In genomic region chr1:110634455-110635281, GRCh38 we compare ENCODE assay signal across 1 cellular context.
TF ChIP-seq lines count a peak whose summit lies in the region.

No MANE protein-coding gene starts in this region.

TF ChIP-seq in GM12878, 131 proteins besides CTCF, POLR2A, EP300 and RAD21 (continued from another document and continues in another):
- TF ChIP-seq ZNF687 (IDR thresholded peaks at IDR 0.05), result no peak
- no peak for TF ChIP-seq PAX8 (IDR thresholded peaks at IDR 0.05)
- no peak for TF ChIP-seq ZBTB4 (CRISPR knock-in tag; IDR thresholded peaks at IDR 0.05)
- TF ChIP-seq RB1 (IDR thresholded peaks at IDR 0.05; ENCODE audit: borderline replicate concordance), result no peak
- no peak for TF ChIP-seq CHD2 (IDR thresholded peaks at IDR 0.05; ENCODE audit: borderline replicate concordance, low read depth, low read length)
- TF ChIP-seq SMARCA5 (IDR thresholded peaks at IDR 0.05), result no peak
- TF ChIP-seq MXI1 (IDR thresholded peaks at IDR 0.05; ENCODE audit: low read depth, low read length), result peak; percentile 21; the same call in 1 of the 2 replicates
- no peak for TF ChIP-seq RBBP5 (conservative IDR thresholded peaks at IDR 0.05)
- no peak for TF ChIP-seq ZNF274 (IDR thresholded peaks at IDR 0.05; ENCODE audit: insufficient read depth, insufficient read length)
- TF ChIP-seq PBX3 (IDR thresholded peaks at IDR 0.05; ENCODE audit: insufficient replicate concordance, low read depth, low read length), result peak; percentile 70
- TF ChIP-seq SMAD5 (IDR thresholded peaks at IDR 0.05; ENCODE audit: low read depth), result no peak
- no peak for TF ChIP-seq MAX (IDR thresholded peaks at IDR 0.05; ENCODE audit: low read depth, low read length)
- peak; percentile 96 for TF ChIP-seq TCF12 (IDR thresholded peaks at IDR 0.05; ENCODE audit: low read depth, low read length)
- no peak for TF ChIP-seq ELK1 (IDR thresholded peaks at IDR 0.05; ENCODE audit: low read depth, low read length)
- TF ChIP-seq CUX1 (IDR thresholded peaks at IDR 0.05; ENCODE audit: insufficient replicate concordance, low read depth, low read length), result no peak
- TF ChIP-seq MEF2A (IDR thresholded peaks at IDR 0.05; ENCODE audit: insufficient read depth, low read depth, low read length), result peak; percentile 65; the same call in 1 of the 2 replicates
- no peak for TF ChIP-seq SUPT20H (IDR thresholded peaks at IDR 0.05; ENCODE audit: borderline replicate concordance, control insufficient read depth, low read depth, low read length)
- TF ChIP-seq MTA3 (IDR thresholded peaks at IDR 0.05; ENCODE audit: borderline replicate concordance, low read length), result peak; percentile 84; the same call in 1 of the 2 replicates
- TF ChIP-seq DPF2 (IDR thresholded peaks at IDR 0.05), result peak; percentile 60
- TF ChIP-seq POLR2AphosphoS5 (IDR thresholded peaks at IDR 0.05; ENCODE audit: low read length), result no peak
- TF ChIP-seq MTA2 (IDR thresholded peaks at IDR 0.05; ENCODE audit: low read depth), result no peak; the same call in 1 of the 2 replicates
- no peak for TF ChIP-seq SIX5 (IDR thresholded peaks at IDR 0.05; ENCODE audit: low read depth, low read length, severe bottlenecking)
- no peak for TF ChIP-seq WRNIP1 (IDR thresholded peaks at IDR 0.05; ENCODE audit: borderline replicate concordance, low read depth, low read length)
- TF ChIP-seq ZBTB40 (IDR thresholded peaks at IDR 0.05; ENCODE audit: borderline replicate concordance), result no peak
- no peak for TF ChIP-seq E2F4 (IDR thresholded peaks at IDR 0.05; ENCODE audit: low read depth, low read length)
- no peak for TF ChIP-seq ZZZ3 (IDR thresholded peaks at IDR 0.05; ENCODE audit: control insufficient read depth, insufficient read length, low read depth)
- TF ChIP-seq CBFB (IDR thresholded peaks at IDR 0.05; ENCODE audit: low read depth), result no peak
- TF ChIP-seq RAD51 (IDR thresholded peaks at IDR 0.05), result no peak
- TF ChIP-seq MYC (IDR thresholded peaks at IDR 0.05; ENCODE audit: insufficient read depth, insufficient read length, insufficient replicate concordance, low read length, severe bottlenecking), result no peak
- TF ChIP-seq KAT2A (conservative IDR thresholded peaks at IDR 0.05; ENCODE audit: control insufficient read depth, low read depth, low read length), result no peak
- no peak for TF ChIP-seq FOS (IDR thresholded peaks at IDR 0.05; ENCODE audit: borderline replicate concordance, extremely low read depth, insufficient read length)
- no peak for TF ChIP-seq CBX5 (IDR thresholded peaks at IDR 0.05; ENCODE audit: low read depth)
- TF ChIP-seq IKZF1 (conservative IDR thresholded peaks at IDR 0.05), result peak; percentile 86
- peak; percentile 75; the same call in 1 of the 2 replicates for TF ChIP-seq FOXM1 (IDR thresholded peaks at IDR 0.05; ENCODE audit: low read depth, low read length)
- peak; percentile 54 for TF ChIP-seq ATF7 (IDR thresholded peaks at IDR 0.05; ENCODE audit: low read depth)
- TF ChIP-seq IRF3 (IDR thresholded peaks at IDR 0.05), result no peak
- TF ChIP-seq NR2C1 (IDR thresholded peaks at IDR 0.05), result no peak
- no peak for TF ChIP-seq HDAC2 (IDR thresholded peaks at IDR 0.05)
- no peak for TF ChIP-seq NR2C2 (IDR thresholded peaks at IDR 0.05; ENCODE audit: borderline replicate concordance, control insufficient read depth, insufficient read length, low read depth)
- no peak for TF ChIP-seq BCL11A (IDR thresholded peaks at IDR 0.05; ENCODE audit: low read depth, low read length)
